ENCODE assay signal across 7 cellular contexts in genomic region chr19:51422053-51422448, GRCh38. TPM values are rescaled to one million over a fixed set of nuclear protein-coding genes. Genes with fewer than 3 reads are reported as not detected.
DNase-seq lines count a peak whose midpoint lies in the region; ATAC-seq, FAIRE-seq and TF ChIP-seq lines count a peak whose summit lies in the region.

No MANE protein-coding gene starts in this region.

- peaks cover 24% of the 10 kb centered on the region for H3K4me1 Mint-ChIP-seq in activated CD4-positive, alpha-beta T cell treated with anti-CD3 and anti-CD28 coated beads for 36 hours
- no peaks in the 10 kb centered on the region for H3K4me1 Mint-ChIP-seq in chondrocyte (ENCODE audit: low read depth)

- H3K27me3 Mint-ChIP-seq in activated CD4-positive, alpha-beta T cell treated with anti-CD3 and anti-CD28 coated beads for 36 hours: peaks cover 20% of the 10 kb centered on the region
- H3K27me3 Mint-ChIP-seq in chondrocyte (ENCODE audit: low read depth): no peaks in the 10 kb centered on the region

- peak; percentile 85 for TF ChIP-seq CTCF in chondrocyte (IDR thresholded peaks at IDR 0.05)

- no peaks in the 10 kb centered on the region for H3K36me3 ChIP-seq in MG63

- CTCF ChIA-PET in activated CD4-positive, alpha-beta T cell treated with anti-CD3 and anti-CD28 coated beads for 36 hours (lab: Charles Lee): interaction anchor here (0.6 to 2.7 kb wide), 19 partner anchors 8 to 239 kb away, joined by 3 to 17 read pairs (median 4); partner anchors contain the start of gene CLDND2

- TF ChIP-seq POLR2A in GM12892 (IDR thresholded peaks at IDR 0.05; ENCODE audit: low read depth, low read length): no peak

- ATAC-seq in activated CD4-positive, alpha-beta T cell treated with anti-CD3 and anti-CD28 coated beads for 36 hours: peak; percentile 60
- no peak for ATAC-seq in GM18520 (IDR thresholded peaks at IDR 0.05; ENCODE audit: unreplicated experiment)

- POLR2A ChIA-PET in activated CD4-positive, alpha-beta T cell treated with anti-CD3 and anti-CD28 coated beads for 36 hours (lab: Charles Lee): interaction anchor here (0.7 kb wide), 1 partner anchor 82 kb away, joined by 4 read pairs; no protein-coding TSS in a partner anchor

- no peak overlapping the region for H3K4me3 Mint-ChIP-seq in activated CD4-positive, alpha-beta T cell treated with anti-CD3 and anti-CD28 coated beads for 36 hours
- H3K4me3 Mint-ChIP-seq in chondrocyte (ENCODE audit: unreplicated experiment): no peak overlapping the region

- DNase-seq in GM12892 (ENCODE audit: insufficient read length): peak; percentile 89
- DNase-seq in MG63: peak; percentile 80
- DNase-seq in activated CD4-positive, alpha-beta T cell treated with anti-CD3 and anti-CD28 coated beads for 36 hours: peak; percentile 94
- DNase-seq in chondrocyte (ENCODE audit: low spot score): no peak
- DNase-seq in left kidney (ENCODE audit: low read depth, low spot score): peak; percentile 95
- DNase-seq in stimulated activated CD4-positive, alpha-beta T cell treated with anti-CD3 and anti-CD28 coated beads, Interleukin-4, amount 100 ng/mL, for 24 hours: peak; percentile 91

- no peaks in the 10 kb centered on the region for H3K9me3 ChIP-seq in MG63

- intact Hi-C loops in activated CD4-positive, alpha-beta T cell treated with anti-CD3 and anti-CD28 coated beads for 36 hours (cut with DNase I, micrococcal nuclease): loop anchor here (1.0 to 5.0 kb wide), 8 partner anchors 19 to 361 kb away; no protein-coding TSS in a partner anchor

- peak; percentile 83 for FAIRE-seq in GM12892 (lab: Jason Lieb, UNC)

- peaks cover 4% of the 10 kb centered on the region; the same call in 1 of the 2 replicates for H3K27me3 ChIP-seq in MG63

- no peak overlapping the region for H3K4me3 ChIP-seq in MG63

- H3K9me3 Mint-ChIP-seq in activated CD4-positive, alpha-beta T cell treated with anti-CD3 and anti-CD28 coated beads for 36 hours (ENCODE audit: low read depth): no peaks in the 10 kb centered on the region
- no peaks in the 10 kb centered on the region for H3K9me3 Mint-ChIP-seq in chondrocyte (ENCODE audit: low read depth)

- no peaks in the 10 kb centered on the region for H3K36me3 Mint-ChIP-seq in activated CD4-positive, alpha-beta T cell treated with anti-CD3 and anti-CD28 coated beads for 36 hours (ENCODE audit: low read depth)
- H3K36me3 Mint-ChIP-seq in chondrocyte (ENCODE audit: low read depth): no peaks in the 10 kb centered on the region

- H3K27ac Mint-ChIP-seq in activated CD4-positive, alpha-beta T cell treated with anti-CD3 and anti-CD28 coated beads for 36 hours: no peak overlapping the region
- H3K27ac Mint-ChIP-seq in chondrocyte (ENCODE audit: unreplicated experiment): no peak overlapping the region

RNA-seq across cellular contexts. Expression of gene SIGLEC10, which starts 4.6 kb away (rescaled TPM):
- polyA plus RNA-seq in GM12892 (2012; ENCODE audit: missing spikeins): 7.3 TPM
- not detected in 2 replicates for total RNA-seq in MG63 (2014; rRNA removed; shearing (Covaris generic); ENCODE audit: low replicate concordance)
- under 1 TPM; 0.48 to 0.65 TPM for total RNA-seq in activated CD4-positive, alpha-beta T cell treated with anti-CD3 and anti-CD28 coated beads for 36 hours
- total RNA-seq in chondrocyte: not detected in 3 replicates

RNA-seq across cellular contexts. Expression of gene C19orf84, which starts 31.7 kb away (rescaled TPM):
- polyA plus RNA-seq in GM12892 (2012; ENCODE audit: missing spikeins): not detected
- not detected in 2 replicates for total RNA-seq in MG63 (2014; rRNA removed; shearing (Covaris generic); ENCODE audit: low replicate concordance)
- under 1 TPM in 1 of 2 experiments, not detected in 1; 0.33 TPM for total RNA-seq in activated CD4-positive, alpha-beta T cell treated with anti-CD3 and anti-CD28 coated beads for 36 hours
- total RNA-seq in chondrocyte: not detected in 3 replicates

RNA-seq across cellular contexts. Expression of gene LIM2, which starts 34.3 kb away (rescaled TPM):
- not detected for polyA plus RNA-seq in GM12892 (2012; ENCODE audit: missing spikeins)
- total RNA-seq in MG63 (2014; rRNA removed; shearing (Covaris generic); ENCODE audit: low replicate concordance): not detected in 2 replicates
- under 1 TPM in 1 of 2 experiments, not detected in 1; 0.27 TPM for total RNA-seq in activated CD4-positive, alpha-beta T cell treated with anti-CD3 and anti-CD28 coated beads for 36 hours
- not detected in 3 replicates for total RNA-seq in chondrocyte

RNA-seq across cellular contexts. Expression of gene SIGLEC8, which starts 36.2 kb away (rescaled TPM):
- not detected for polyA plus RNA-seq in GM12892 (2012; ENCODE audit: missing spikeins)
- total RNA-seq in MG63 (2014; rRNA removed; shearing (Covaris generic); ENCODE audit: low replicate concordance): not detected in 2 replicates
- total RNA-seq in activated CD4-positive, alpha-beta T cell treated with anti-CD3 and anti-CD28 coated beads for 36 hours: not detected
- not detected in 3 replicates for total RNA-seq in chondrocyte

RNA-seq across cellular contexts. Expression of gene NKG7, which starts 49.6 kb away (rescaled TPM):
- polyA plus RNA-seq in GM12892 (2012; ENCODE audit: missing spikeins): 8.2 TPM
- total RNA-seq in MG63 (2014; rRNA removed; shearing (Covaris generic); ENCODE audit: low replicate concordance): not detected in 2 replicates
- total RNA-seq in activated CD4-positive, alpha-beta T cell treated with anti-CD3 and anti-CD28 coated beads for 36 hours: 100 to 1,000 TPM in 1 of 2 experiments, 10 to 100 TPM in 1; 92.1 to 125 TPM
- total RNA-seq in chondrocyte: not detected in 3 replicates
